In genomic region chr12:79927772-79928474, GRCh38 we compare ENCODE assay signal across 1 cellular context.
TF ChIP-seq lines count a peak whose summit lies in the region.

No MANE protein-coding gene starts in this region.

TF ChIP-seq in IMR-90, 13 proteins besides CTCF, POLR2A, EP300 and RAD21 (continued from another document):
- TF ChIP-seq MAZ (IDR thresholded peaks at IDR 0.05; ENCODE audit: borderline replicate concordance, low read depth, low read length) (no peak), CHD1 (IDR thresholded peaks at IDR 0.05; ENCODE audit: low read depth, low read length) (no peak), SMC3 (IDR thresholded peaks at IDR 0.05; ENCODE audit: low read depth, low read length) (no peak), RCOR1 (IDR thresholded peaks at IDR 0.05; ENCODE audit: insufficient replicate concordance, low read length) (no peak), NFE2L2 (IDR thresholded peaks at IDR 0.05; ENCODE audit: low read depth, low read length) (no peak), MAFK (IDR thresholded peaks at IDR 0.05; ENCODE audit: low read depth, low read length) (no peak)
